Comparison of ENCODE assay signal across 26 cellular contexts in genomic region chr1:6397844-6398243, GRCh38. TPM values are rescaled to one million over a fixed set of nuclear protein-coding genes. Genes with fewer than 3 reads are reported as not detected.
A peak's percentile ranks its signal among the peaks of the same experiment; 100 is the strongest.
DNase-seq lines count a peak whose midpoint lies in the region; ATAC-seq lines count a peak whose summit lies in the region.
"Had no signal": no experiment of that assay in that cellular context is flagged by ENCODE, and none has a peak within 500 bp of the region (broad histone marks: within the 10 kb centered on the region; RNA-seq: fewer than 3 reads in every experiment).

No MANE protein-coding gene starts in this region.

- no peak overlapping the region for H3K4me3 Mint-ChIP-seq in activated naive CD8-positive, alpha-beta T cell treated with anti-CD3 and anti-CD28 coated beads, Interleukin-2, amount 10 ng/mL, durations not matched to agents 7 days and 5 days
- no peak overlapping the region for H3K4me3 Mint-ChIP-seq in activated naive CD8-positive, alpha-beta T cell treated with anti-CD3 and anti-CD28 coated beads for 36 hours
- H3K4me3 Mint-ChIP-seq in dendritic cell treated with granulocyte-macrophage colony-stimulating factor and Interleukin-4, amounts not matched to agents 40 ng/mL and 50 ng/mL, for 4 days: no peak overlapping the region
- no peak overlapping the region for H3K4me3 Mint-ChIP-seq in stimulated activated effector memory CD8-positive, alpha-beta T cell treated with anti-CD3 and anti-CD28 coated beads, Interleukin-12 subunit alpha, Interleukin-12 subunit beta, amount 100 ng/mL, for 72 hours
- H3K4me3 Mint-ChIP-seq: CD4-positive, alpha-beta T cell had no signal

- peaks cover 4% of the 10 kb centered on the region for H3K27me3 Mint-ChIP-seq in activated naive CD8-positive, alpha-beta T cell treated with anti-CD3 and anti-CD28 coated beads, Interleukin-2, amount 10 ng/mL, durations not matched to agents 7 days and 5 days
- H3K27me3 Mint-ChIP-seq in activated naive CD8-positive, alpha-beta T cell treated with anti-CD3 and anti-CD28 coated beads for 36 hours: no peaks in the 10 kb centered on the region
- peaks cover 15% of the 10 kb centered on the region for H3K27me3 Mint-ChIP-seq in dendritic cell treated with granulocyte-macrophage colony-stimulating factor and Interleukin-4, amounts not matched to agents 40 ng/mL and 50 ng/mL, for 4 days
- H3K27me3 Mint-ChIP-seq: CD4-positive, alpha-beta T cell had no signal

- no peaks in the 10 kb centered on the region for H3K36me3 Mint-ChIP-seq in activated naive CD8-positive, alpha-beta T cell treated with anti-CD3 and anti-CD28 coated beads, Interleukin-2, amount 10 ng/mL, durations not matched to agents 7 days and 5 days
- H3K36me3 Mint-ChIP-seq in activated naive CD8-positive, alpha-beta T cell treated with anti-CD3 and anti-CD28 coated beads for 36 hours: no peaks in the 10 kb centered on the region
- no peaks in the 10 kb centered on the region for H3K36me3 Mint-ChIP-seq in dendritic cell treated with granulocyte-macrophage colony-stimulating factor and Interleukin-4, amounts not matched to agents 40 ng/mL and 50 ng/mL, for 4 days (ENCODE audit: low read depth)
- H3K36me3 Mint-ChIP-seq in stimulated activated effector memory CD8-positive, alpha-beta T cell treated with anti-CD3 and anti-CD28 coated beads, Interleukin-12 subunit alpha, Interleukin-12 subunit beta, amount 100 ng/mL, for 72 hours: no peaks in the 10 kb centered on the region

- peak overlapping the region; percentile 6 for H3K27ac Mint-ChIP-seq in activated naive CD8-positive, alpha-beta T cell treated with anti-CD3 and anti-CD28 coated beads, Interleukin-2, amount 10 ng/mL, durations not matched to agents 7 days and 5 days
- no peak overlapping the region for H3K27ac Mint-ChIP-seq in activated naive CD8-positive, alpha-beta T cell treated with anti-CD3 and anti-CD28 coated beads for 36 hours
- H3K27ac Mint-ChIP-seq in dendritic cell treated with granulocyte-macrophage colony-stimulating factor and Interleukin-4, amounts not matched to agents 40 ng/mL and 50 ng/mL, for 4 days: peak overlapping the region; percentile 48
- peak overlapping the region; percentile 7 for H3K27ac Mint-ChIP-seq in stimulated activated effector memory CD8-positive, alpha-beta T cell treated with anti-CD3 and anti-CD28 coated beads, Interleukin-12 subunit alpha, Interleukin-12 subunit beta, amount 100 ng/mL, for 72 hours
- H3K27ac Mint-ChIP-seq: CD4-positive, alpha-beta T cell had no signal

- DNase-seq in activated naive CD8-positive, alpha-beta T cell treated with anti-CD3 and anti-CD28 coated beads, Interleukin-2, amount 10 ng/mL, durations not matched to agents 7 days and 5 days: no peak
- no peak for DNase-seq in activated naive CD8-positive, alpha-beta T cell treated with anti-CD3 and anti-CD28 coated beads for 36 hours
- peak; percentile 89 for DNase-seq in NCI-H82 treated with DMSO at 0.1 percent for 48 hours (lab: John Stamatoyannopoulos, UW; ENCODE audit: unreplicated experiment)
- DNase-seq in stimulated activated effector memory CD8-positive, alpha-beta T cell treated with anti-CD3 and anti-CD28 coated beads, Interleukin-12 subunit alpha, Interleukin-12 subunit beta, amount 100 ng/mL, for 72 hours (ENCODE audit: low spot score in 2 of 2): no peak
- DNase-seq in DMS53 (lab: John Stamatoyannopoulos, UW): no peak
- no peak for DNase-seq in activated CD4-positive, alpha-beta T cell treated with anti-CD3 and anti-CD28 coated beads for 48 hours
- no peak for DNase-seq in GF-D8 (lab: John Stamatoyannopoulos, UW)
- DNase-seq: CD4-positive, alpha-beta T cell; GOT3; KBM-7; MV-4-11; NCI-H1105; NCI-H1436 treated with DMSO at 0.1 percent for 48 hours; NCI-H187 treated with DMSO at 0.1 percent for 48 hours; NCI-H2171 treated with DMSO at 0.1 percent for 48 hours; NCI-H524; NCI-H748 treated with DMSO at 0.1 percent for 48 hours; NK-92 treated with Interleukin-12 subunit alpha and Interleukin-12 subunit beta, amount 100 ng/mL, for 24 hours; PC-3; SJCRH30 had no signal

- no peak for ATAC-seq in activated naive CD8-positive, alpha-beta T cell treated with anti-CD3 and anti-CD28 coated beads, Interleukin-2, amount 10 ng/mL, durations not matched to agents 7 days and 5 days (ENCODE audit: low read depth)
- ATAC-seq in stimulated activated effector memory CD8-positive, alpha-beta T cell treated with anti-CD3 and anti-CD28 coated beads, Interleukin-12 subunit alpha, Interleukin-12 subunit beta, amount 100 ng/mL, for 72 hours: no peak
- ATAC-seq: GM12878, HCT116, PC-3, SK-N-SH treated with all-trans-retinoic acid at 6 μM for 48 hours had no signal

- POLR2A ChIA-PET in activated naive CD8-positive, alpha-beta T cell treated with anti-CD3 and anti-CD28 coated beads, Interleukin-2, amount 10 ng/mL, durations not matched to agents 7 days and 5 days (lab: Charles Lee): no interaction called here

- no peaks in the 10 kb centered on the region for H3K9me3 Mint-ChIP-seq in activated naive CD8-positive, alpha-beta T cell treated with anti-CD3 and anti-CD28 coated beads, Interleukin-2, amount 10 ng/mL, durations not matched to agents 7 days and 5 days
- peaks cover 1% of the 10 kb centered on the region for H3K9me3 Mint-ChIP-seq in activated naive CD8-positive, alpha-beta T cell treated with anti-CD3 and anti-CD28 coated beads for 36 hours
- no peaks in the 10 kb centered on the region for H3K9me3 Mint-ChIP-seq in dendritic cell treated with granulocyte-macrophage colony-stimulating factor and Interleukin-4, amounts not matched to agents 40 ng/mL and 50 ng/mL, for 4 days
- no peaks in the 10 kb centered on the region for H3K9me3 Mint-ChIP-seq in stimulated activated effector memory CD8-positive, alpha-beta T cell treated with anti-CD3 and anti-CD28 coated beads, Interleukin-12 subunit alpha, Interleukin-12 subunit beta, amount 100 ng/mL, for 72 hours
- H3K9me3 Mint-ChIP-seq: CD4-positive, alpha-beta T cell had no signal

- intact Hi-C loops in dendritic cell treated with granulocyte-macrophage colony-stimulating factor and Interleukin-4, amounts not matched to agents 40 ng/mL and 50 ng/mL, for 4 days (cut with micrococcal nuclease): no loop called here

- peaks cover 16% of the 10 kb centered on the region for H3K4me1 Mint-ChIP-seq in activated naive CD8-positive, alpha-beta T cell treated with anti-CD3 and anti-CD28 coated beads, Interleukin-2, amount 10 ng/mL, durations not matched to agents 7 days and 5 days
- peaks cover 14% of the 10 kb centered on the region for H3K4me1 Mint-ChIP-seq in activated naive CD8-positive, alpha-beta T cell treated with anti-CD3 and anti-CD28 coated beads for 36 hours
- peaks cover 29% of the 10 kb centered on the region for H3K4me1 Mint-ChIP-seq in dendritic cell treated with granulocyte-macrophage colony-stimulating factor and Interleukin-4, amounts not matched to agents 40 ng/mL and 50 ng/mL, for 4 days (ENCODE audit: low read depth)
- H3K4me1 Mint-ChIP-seq in stimulated activated effector memory CD8-positive, alpha-beta T cell treated with anti-CD3 and anti-CD28 coated beads, Interleukin-12 subunit alpha, Interleukin-12 subunit beta, amount 100 ng/mL, for 72 hours: peaks cover 14% of the 10 kb centered on the region

RNA-seq across cellular contexts. Expression of gene ACOT7, which starts 4.3 kb away (rescaled TPM):
- total RNA-seq in activated naive CD8-positive, alpha-beta T cell treated with anti-CD3 and anti-CD28 coated beads, Interleukin-2, amount 10 ng/mL, durations not matched to agents 7 days and 5 days: 10 to 100 TPM; 43.9 to 52.8 TPM
- total RNA-seq in activated naive CD8-positive, alpha-beta T cell treated with anti-CD3 and anti-CD28 coated beads for 36 hours: 10 to 100 TPM; 80.8 to 86.2 TPM

RNA-seq across cellular contexts. Expression of gene HES2, which starts 21.9 kb away (rescaled TPM):
- under 1 TPM in 1 of 2 experiments, not detected in 1; 0.34 TPM for total RNA-seq in activated naive CD8-positive, alpha-beta T cell treated with anti-CD3 and anti-CD28 coated beads, Interleukin-2, amount 10 ng/mL, durations not matched to agents 7 days and 5 days
- not detected for total RNA-seq in activated naive CD8-positive, alpha-beta T cell treated with anti-CD3 and anti-CD28 coated beads for 36 hours
- total RNA-seq: CD4-positive, alpha-beta T cell; LHCN-M2; SJCRH30 had no signal

RNA-seq across cellular contexts. Expression of gene ESPN, which starts 26.7 kb away (rescaled TPM):
- 1 to 10 TPM; 1.7 to 2.6 TPM for total RNA-seq in activated naive CD8-positive, alpha-beta T cell treated with anti-CD3 and anti-CD28 coated beads, Interleukin-2, amount 10 ng/mL, durations not matched to agents 7 days and 5 days
- under 1 TPM; 0.39 to 0.44 TPM for total RNA-seq in activated naive CD8-positive, alpha-beta T cell treated with anti-CD3 and anti-CD28 coated beads for 36 hours
- total RNA-seq: A172, LHCN-M2 had no signal
